1 cellular context compared by ENCODE assay signal in genomic region chr2:169798718-169799495, GRCh38.
A peak's percentile ranks its signal among the peaks of the same experiment; 100 is the strongest.
TF ChIP-seq lines count a peak whose summit lies in the region.

TSS of gene SSB (plus strand) at chr2:169798871. CDS start at chr2:169800961, 2,090 bp downstream.

TF ChIP-seq in HepG2, 621 proteins besides CTCF, POLR2A, EP300 and RAD21 (continued from another document and continues in another):
- TF ChIP-seq CEBPZ (IDR thresholded peaks at IDR 0.05; ENCODE audit: low read length) (no peak), NFE2L2 (IDR thresholded peaks at IDR 0.05; ENCODE audit: low read length) (no peak), ZFP82 (CRISPR knock-in tag; IDR thresholded peaks at IDR 0.05; ENCODE audit: borderline replicate concordance) (no peak), NFYB (CRISPR knock-in tag; IDR thresholded peaks at IDR 0.05) (peak; percentile 22; the same call in 1 of the 2 replicates), POLR2AphosphoS2 (IDR thresholded peaks at IDR 0.05; ENCODE audit: low read depth, low read length) (no peak), NAIF1 (CRISPR knock-in tag; IDR thresholded peaks at IDR 0.05; ENCODE audit: borderline replicate concordance) (no peak), ZNF607 (CRISPR knock-in tag; IDR thresholded peaks at IDR 0.05; ENCODE audit: borderline replicate concordance) (no peak), NFE2L1 (CRISPR knock-in tag; IDR thresholded peaks at IDR 0.05; ENCODE audit: borderline replicate concordance) (no peak), ZNF782 (CRISPR knock-in tag; IDR thresholded peaks at IDR 0.05; ENCODE audit: borderline replicate concordance) (0 out of 2 replicates have a peak, but pooled peaks have one; percentile 80), HOXD1 (CRISPR knock-in tag; IDR thresholded peaks at IDR 0.05) (peak; percentile 67), JARID2 (CRISPR knock-in tag; IDR thresholded peaks at IDR 0.05; ENCODE audit: insufficient replicate concordance) (no peak), ZUFSP (CRISPR knock-in tag; IDR thresholded peaks at IDR 0.05; ENCODE audit: borderline replicate concordance) (no peak), MLX (CRISPR knock-in tag; IDR thresholded peaks at IDR 0.05) (0 out of 2 replicates have a peak, but pooled peaks have one; percentile 21), ELF4 (CRISPR knock-in tag; IDR thresholded peaks at IDR 0.05; ENCODE audit: borderline replicate concordance) (0 out of 2 replicates have a peak, but pooled peaks have one; percentile 41), THAP8 (CRISPR knock-in tag; IDR thresholded peaks at IDR 0.05; ENCODE audit: borderline replicate concordance) (no peak), NRL (CRISPR knock-in tag; IDR thresholded peaks at IDR 0.05; ENCODE audit: borderline replicate concordance) (peak; percentile 86), REXO4 (CRISPR knock-in tag; IDR thresholded peaks at IDR 0.05; ENCODE audit: borderline replicate concordance) (no peak), GFI1 (CRISPR knock-in tag; IDR thresholded peaks at IDR 0.05; ENCODE audit: borderline replicate concordance) (0 out of 2 replicates have a peak, but pooled peaks have one; percentile 9), CEBPB (IDR thresholded peaks at IDR 0.05; ENCODE audit: borderline replicate concordance, low read depth, low read length) (no peak), PLSCR1 (CRISPR knock-in tag; IDR thresholded peaks at IDR 0.05; ENCODE audit: borderline replicate concordance) (no peak), ZNF766 (CRISPR knock-in tag; IDR thresholded peaks at IDR 0.05; ENCODE audit: borderline replicate concordance) (peak; percentile 69), MAFK (conservative IDR thresholded peaks at IDR 0.05 in 1 of 2, IDR thresholded peaks at IDR 0.05 in 1 of 2; ENCODE audit: low read length in 2 of 2) (no peak), ZNF761 (CRISPR knock-in tag; conservative IDR thresholded peaks at IDR 0.05) (0 out of 2 replicates have a peak, but pooled peaks have one; percentile 66), MED13 (CRISPR knock-in tag; IDR thresholded peaks at IDR 0.05) (no peak), MBNL3 (CRISPR knock-in tag; conservative IDR thresholded peaks at IDR 0.05) (no peak), RARA (CRISPR knock-in tag; IDR thresholded peaks at IDR 0.05) (0 out of 2 replicates have a peak, but pooled peaks have one; percentile 31), GATAD1 (CRISPR knock-in tag; IDR thresholded peaks at IDR 0.05) (peak; percentile 80), HDAC1 (CRISPR knock-in tag; IDR thresholded peaks at IDR 0.05) (peak; percentile 37; the same call in 1 of the 2 replicates), ZNF737 (CRISPR knock-in tag; IDR thresholded peaks at IDR 0.05; ENCODE audit: borderline replicate concordance) (no peak), ARID2 (CRISPR knock-in tag; IDR thresholded peaks at IDR 0.05; ENCODE audit: borderline replicate concordance) (no peak), ZEB1 (IDR thresholded peaks at IDR 0.05; ENCODE audit: insufficient replicate concordance, low read depth) (no peak)
- TF ChIP-seq, protein P1, sequence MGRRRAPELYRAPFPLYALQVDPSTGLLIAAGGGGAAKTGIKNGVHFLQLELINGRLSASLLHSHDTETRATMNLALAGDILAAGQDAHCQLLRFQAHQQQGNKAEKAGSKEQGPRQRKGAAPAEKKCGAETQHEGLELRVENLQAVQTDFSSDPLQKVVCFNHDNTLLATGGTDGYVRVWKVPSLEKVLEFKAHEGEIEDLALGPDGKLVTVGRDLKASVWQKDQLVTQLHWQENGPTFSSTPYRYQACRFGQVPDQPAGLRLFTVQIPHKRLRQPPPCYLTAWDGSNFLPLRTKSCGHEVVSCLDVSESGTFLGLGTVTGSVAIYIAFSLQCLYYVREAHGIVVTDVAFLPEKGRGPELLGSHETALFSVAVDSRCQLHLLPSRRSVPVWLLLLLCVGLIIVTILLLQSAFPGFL (CRISPR knock-in tag; IDR thresholded peaks at IDR 0.05) = no peak
- TF ChIP-seq, protein P2, sequence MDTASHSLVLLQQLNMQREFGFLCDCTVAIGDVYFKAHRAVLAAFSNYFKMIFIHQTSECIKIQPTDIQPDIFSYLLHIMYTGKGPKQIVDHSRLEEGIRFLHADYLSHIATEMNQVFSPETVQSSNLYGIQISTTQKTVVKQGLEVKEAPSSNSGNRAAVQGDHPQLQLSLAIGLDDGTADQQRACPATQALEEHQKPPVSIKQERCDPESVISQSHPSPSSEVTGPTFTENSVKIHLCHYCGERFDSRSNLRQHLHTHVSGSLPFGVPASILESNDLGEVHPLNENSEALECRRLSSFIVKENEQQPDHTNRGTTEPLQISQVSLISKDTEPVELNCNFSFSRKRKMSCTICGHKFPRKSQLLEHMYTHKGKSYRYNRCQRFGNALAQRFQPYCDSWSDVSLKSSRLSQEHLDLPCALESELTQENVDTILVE (CRISPR knock-in tag; IDR thresholded peaks at IDR 0.05) = peak; percentile 84; the same call in 1 of the 2 replicates
- TF ChIP-seq, protein P3, sequence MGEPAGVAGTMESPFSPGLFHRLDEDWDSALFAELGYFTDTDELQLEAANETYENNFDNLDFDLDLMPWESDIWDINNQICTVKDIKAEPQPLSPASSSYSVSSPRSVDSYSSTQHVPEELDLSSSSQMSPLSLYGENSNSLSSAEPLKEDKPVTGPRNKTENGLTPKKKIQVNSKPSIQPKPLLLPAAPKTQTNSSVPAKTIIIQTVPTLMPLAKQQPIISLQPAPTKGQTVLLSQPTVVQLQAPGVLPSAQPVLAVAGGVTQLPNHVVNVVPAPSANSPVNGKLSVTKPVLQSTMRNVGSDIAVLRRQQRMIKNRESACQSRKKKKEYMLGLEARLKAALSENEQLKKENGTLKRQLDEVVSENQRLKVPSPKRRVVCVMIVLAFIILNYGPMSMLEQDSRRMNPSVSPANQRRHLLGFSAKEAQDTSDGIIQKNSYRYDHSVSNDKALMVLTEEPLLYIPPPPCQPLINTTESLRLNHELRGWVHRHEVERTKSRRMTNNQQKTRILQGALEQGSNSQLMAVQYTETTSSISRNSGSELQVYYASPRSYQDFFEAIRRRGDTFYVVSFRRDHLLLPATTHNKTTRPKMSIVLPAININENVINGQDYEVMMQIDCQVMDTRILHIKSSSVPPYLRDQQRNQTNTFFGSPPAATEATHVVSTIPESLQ (CRISPR knock-in tag; conservative IDR thresholded peaks at IDR 0.05) = no peak; the same call in 1 of the 2 replicates
- TF ChIP-seq, protein P4, sequence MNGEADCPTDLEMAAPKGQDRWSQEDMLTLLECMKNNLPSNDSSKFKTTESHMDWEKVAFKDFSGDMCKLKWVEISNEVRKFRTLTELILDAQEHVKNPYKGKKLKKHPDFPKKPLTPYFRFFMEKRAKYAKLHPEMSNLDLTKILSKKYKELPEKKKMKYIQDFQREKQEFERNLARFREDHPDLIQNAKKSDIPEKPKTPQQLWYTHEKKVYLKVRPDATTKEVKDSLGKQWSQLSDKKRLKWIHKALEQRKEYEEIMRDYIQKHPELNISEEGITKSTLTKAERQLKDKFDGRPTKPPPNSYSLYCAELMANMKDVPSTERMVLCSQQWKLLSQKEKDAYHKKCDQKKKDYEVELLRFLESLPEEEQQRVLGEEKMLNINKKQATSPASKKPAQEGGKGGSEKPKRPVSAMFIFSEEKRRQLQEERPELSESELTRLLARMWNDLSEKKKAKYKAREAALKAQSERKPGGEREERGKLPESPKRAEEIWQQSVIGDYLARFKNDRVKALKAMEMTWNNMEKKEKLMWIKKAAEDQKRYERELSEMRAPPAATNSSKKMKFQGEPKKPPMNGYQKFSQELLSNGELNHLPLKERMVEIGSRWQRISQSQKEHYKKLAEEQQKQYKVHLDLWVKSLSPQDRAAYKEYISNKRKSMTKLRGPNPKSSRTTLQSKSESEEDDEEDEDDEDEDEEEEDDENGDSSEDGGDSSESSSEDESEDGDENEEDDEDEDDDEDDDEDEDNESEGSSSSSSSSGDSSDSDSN (CRISPR knock-in tag; IDR thresholded peaks at IDR 0.05) = peak; percentile 93
- TF ChIP-seq, protein P5, sequence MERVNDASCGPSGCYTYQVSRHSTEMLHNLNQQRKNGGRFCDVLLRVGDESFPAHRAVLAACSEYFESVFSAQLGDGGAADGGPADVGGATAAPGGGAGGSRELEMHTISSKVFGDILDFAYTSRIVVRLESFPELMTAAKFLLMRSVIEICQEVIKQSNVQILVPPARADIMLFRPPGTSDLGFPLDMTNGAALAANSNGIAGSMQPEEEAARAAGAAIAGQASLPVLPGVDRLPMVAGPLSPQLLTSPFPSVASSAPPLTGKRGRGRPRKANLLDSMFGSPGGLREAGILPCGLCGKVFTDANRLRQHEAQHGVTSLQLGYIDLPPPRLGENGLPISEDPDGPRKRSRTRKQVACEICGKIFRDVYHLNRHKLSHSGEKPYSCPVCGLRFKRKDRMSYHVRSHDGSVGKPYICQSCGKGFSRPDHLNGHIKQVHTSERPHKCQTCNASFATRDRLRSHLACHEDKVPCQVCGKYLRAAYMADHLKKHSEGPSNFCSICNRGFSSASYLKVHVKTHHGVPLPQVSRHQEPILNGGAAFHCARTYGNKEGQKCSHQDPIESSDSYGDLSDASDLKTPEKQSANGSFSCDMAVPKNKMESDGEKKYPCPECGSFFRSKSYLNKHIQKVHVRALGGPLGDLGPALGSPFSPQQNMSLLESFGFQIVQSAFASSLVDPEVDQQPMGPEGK (CRISPR knock-in tag; IDR thresholded peaks at IDR 0.05) = no peak
- TF ChIP-seq, protein P6, sequence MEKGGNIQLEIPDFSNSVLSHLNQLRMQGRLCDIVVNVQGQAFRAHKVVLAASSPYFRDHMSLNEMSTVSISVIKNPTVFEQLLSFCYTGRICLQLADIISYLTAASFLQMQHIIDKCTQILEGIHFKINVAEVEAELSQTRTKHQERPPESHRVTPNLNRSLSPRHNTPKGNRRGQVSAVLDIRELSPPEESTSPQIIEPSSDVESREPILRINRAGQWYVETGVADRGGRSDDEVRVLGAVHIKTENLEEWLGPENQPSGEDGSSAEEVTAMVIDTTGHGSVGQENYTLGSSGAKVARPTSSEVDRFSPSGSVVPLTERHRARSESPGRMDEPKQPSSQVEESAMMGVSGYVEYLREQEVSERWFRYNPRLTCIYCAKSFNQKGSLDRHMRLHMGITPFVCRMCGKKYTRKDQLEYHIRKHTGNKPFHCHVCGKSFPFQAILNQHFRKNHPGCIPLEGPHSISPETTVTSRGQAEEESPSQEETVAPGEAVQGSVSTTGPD (CRISPR knock-in tag; IDR thresholded peaks at IDR 0.05) = no peak
